ENCODE assay signal across 12 cellular contexts in genomic region chr3:54999159-54999558, GRCh38.
DNase-seq lines count a peak whose midpoint lies in the region; ATAC-seq and TF ChIP-seq lines count a peak whose summit lies in the region.
"Had no signal": no experiment of that assay in that cellular context is flagged by ENCODE, and none has a peak within 500 bp of the region (broad histone marks: within the 10 kb centered on the region; RNA-seq: fewer than 3 reads in every experiment).

No MANE protein-coding gene starts in this region.

- DNase-seq in NCI-H748 (lab: John Stamatoyannopoulos, UW; ENCODE audit: unreplicated experiment) (peak; percentile 1), NCI-H748 treated with DMSO at 0.1 percent for 48 hours (lab: John Stamatoyannopoulos, UW) (no peak), RPMI7951 (ENCODE audit: low read depth) (peak; percentile 93), fibroblast of mammary gland (ENCODE audit: low read depth) (peak; percentile 92), left ventricle myocardium inferior (no peak), left lobe of liver (ENCODE audit: low spot score) (no peak), activated gamma-delta T cell (lab: John Stamatoyannopoulos, UW) (no peak)
- DNase-seq: GOT3, retina, T-helper 2 cell had no signal

- H3K27me3 ChIP-seq in skeletal muscle satellite cell (ENCODE audit: control insufficient read depth, insufficient read depth, low read length) (no peaks in the 10 kb centered on the region), left ventricle myocardium inferior (ENCODE audit: low read depth) (no peaks in the 10 kb centered on the region)
- H3K27me3 ChIP-seq: BLaER1 treated with 17β-estradiol and CSF1 and Interleukin-3, amounts not matched to agents 10 nM and 100 nM had no signal

- peak overlapping the region; percentile 3 for H3K4me2 ChIP-seq in skeletal muscle satellite cell (ENCODE audit: low read length)
- H3K4me2 ChIP-seq: BLaER1 treated with 17β-estradiol and CSF1 and Interleukin-3, amounts not matched to agents 10 nM and 100 nM had no signal

- peaks cover 23% of the 10 kb centered on the region for H3K4me1 ChIP-seq in skeletal muscle satellite cell (ENCODE audit: control insufficient read depth, insufficient read depth, low read length)
- no peaks in the 10 kb centered on the region for H3K4me1 ChIP-seq in left ventricle myocardium inferior
- H3K4me1 ChIP-seq: BLaER1 treated with 17β-estradiol and CSF1 and Interleukin-3, amounts not matched to agents 10 nM and 100 nM had no signal

- intact Hi-C loops in left ventricle myocardium inferior (cut with micrococcal nuclease) = no loop called here

- H3K36me3 ChIP-seq in skeletal muscle satellite cell (ENCODE audit: insufficient read depth, low read length) (no peaks in the 10 kb centered on the region), left ventricle myocardium inferior (no peaks in the 10 kb centered on the region)
- H3K36me3 ChIP-seq: BLaER1 treated with 17β-estradiol and CSF1 and Interleukin-3, amounts not matched to agents 10 nM and 100 nM had no signal

- no peak for ATAC-seq in left lobe of liver

- H3K27ac ChIP-seq in left ventricle myocardium inferior (replicated peaks) = no peak overlapping the region
- H3K27ac ChIP-seq: BLaER1 treated with 17β-estradiol and CSF1 and Interleukin-3, amounts not matched to agents 10 nM and 100 nM had no signal

- H3K9me3 ChIP-seq in skeletal muscle satellite cell (replicated peaks; ENCODE audit: low read length) (no peaks in the 10 kb centered on the region), left ventricle myocardium inferior (replicated peaks) (no peaks in the 10 kb centered on the region)
- H3K9me3 ChIP-seq: BLaER1 treated with 17β-estradiol and CSF1 and Interleukin-3, amounts not matched to agents 10 nM and 100 nM had no signal

- no peak overlapping the region for H3K9ac ChIP-seq in skeletal muscle satellite cell (ENCODE audit: low read depth, low read length)
- H3K9ac ChIP-seq: BLaER1 treated with 17β-estradiol and CSF1 and Interleukin-3, amounts not matched to agents 10 nM and 100 nM had no signal

- TF ChIP-seq CTCF in fibroblast of mammary gland (conservative IDR thresholded peaks at IDR 0.05; ENCODE audit: control insufficient read depth, insufficient read depth, low read depth, low read length) = peak; percentile 58
- no peak for TF ChIP-seq CTCF in left ventricle myocardium inferior (IDR thresholded peaks at IDR 0.05; ENCODE audit: borderline replicate concordance)

- H3K4me3 ChIP-seq in fibroblast of mammary gland (ENCODE audit: control insufficient read depth, low read depth, low read length) (no peak overlapping the region), skeletal muscle satellite cell (ENCODE audit: low read length) (no peak overlapping the region), left ventricle myocardium inferior (no peak overlapping the region)
- H3K4me3 ChIP-seq: BLaER1 treated with 17β-estradiol and CSF1 and Interleukin-3, amounts not matched to agents 10 nM and 100 nM had no signal

Comparison
In these comparisons a context has a peak if more than half of its experiments do, and no peak if none do; other contexts are left out.
1. DNase-seq: peak in NCI-H748 (single experiment), RPMI7951 (single experiment) and fibroblast of mammary gland (single experiment); none in NCI-H748 treated with DMSO at 0.1 percent for 48 hours (single experiment), left ventricle myocardium inferior (single experiment), left lobe of liver (single experiment) and activated gamma-delta T cell (single experiment).